Comparison of ENCODE assay signal across 26 cellular contexts in genomic region chr17:15885770-15886169, GRCh38. TPM values are rescaled to one million over a fixed set of nuclear protein-coding genes. Genes with fewer than 3 reads are reported as not detected.
DNase-seq lines count a peak whose midpoint lies in the region; ATAC-seq and TF ChIP-seq lines count a peak whose summit lies in the region.
"Had no signal": no experiment of that assay in that cellular context is flagged by ENCODE, and none has a peak within 500 bp of the region (broad histone marks: within the 10 kb centered on the region; RNA-seq: fewer than 3 reads in every experiment).

No MANE protein-coding gene starts in this region.

- no peak for TF ChIP-seq CTCF in suprapubic skin (IDR thresholded peaks at IDR 0.05)

- H3K9me3 ChIP-seq in suprapubic skin: no peaks in the 10 kb centered on the region
- H3K9me3 ChIP-seq: mucosa of descending colon, sigmoid colon, testis had no signal

- H3K36me3 ChIP-seq in suprapubic skin: no peaks in the 10 kb centered on the region
- H3K36me3 ChIP-seq: sigmoid colon had no signal

- H3K27me3 Mint-ChIP-seq in activated T-cell treated with anti-CD3 and anti-CD28 coated beads, Interleukin-2, amount 50 U/mL, for 72 hours (ENCODE audit: low read depth): no peaks in the 10 kb centered on the region
- H3K27me3 Mint-ChIP-seq: CD4-positive, alpha-beta T cell; central memory CD8-positive, alpha-beta T cell; T-cell had no signal

- peak in 1 of 2 donors; percentile 12 for DNase-seq in activated T-cell treated with anti-CD3 and anti-CD28 coated beads, Interleukin-2, amount 50 U/mL, for 72 hours
- DNase-seq in activated T-cell treated with anti-CD3 and anti-CD28 coated beads, Interleukin-2, amount 50 U/mL, for 1 hour: no peak
- DNase-seq in OCI-M1 (lab: John Stamatoyannopoulos, UW) (peak; percentile 23), amniotic epithelial cell (ENCODE audit: low read depth) (peak; percentile 32), suprapubic skin (ENCODE audit: low spot score in 2 of 2) (no peak)
- DNase-seq: activated gamma-delta T cell treated with Interleukin-2 at 50 U/mL for 16 hours; anterior cingulate cortex; CD4-positive, alpha-beta T cell; DMS 273 treated with DMSO at 0.1 percent for 48 hours; foreskin melanocyte; hippocampal formation; mucosa of descending colon; NCI-H1417; NCI-H526; posterior cingulate gyrus; SHP77; sigmoid colon; T-cell; testis had no signal

- H3K27ac ChIP-seq in suprapubic skin: no peak overlapping the region
- H3K27ac ChIP-seq: epithelial cell of prostate, sigmoid colon, testis had no signal

- H3K27me3 ChIP-seq in suprapubic skin: no peaks in the 10 kb centered on the region
- H3K27me3 ChIP-seq: sigmoid colon, testis had no signal

- no peak for TF ChIP-seq EP300 in suprapubic skin (IDR thresholded peaks at IDR 0.05)

- no peaks in the 10 kb centered on the region for H3K4me1 ChIP-seq in suprapubic skin
- H3K4me1 ChIP-seq: sigmoid colon, testis had no signal

- H3K4me1 Mint-ChIP-seq in activated T-cell treated with anti-CD3 and anti-CD28 coated beads, Interleukin-2, amount 50 U/mL, for 72 hours (ENCODE audit: low read depth): peaks cover 36% of the 10 kb centered on the region
- H3K4me1 Mint-ChIP-seq: neural crest cell had no signal

- no peaks in the 10 kb centered on the region for H3K36me3 Mint-ChIP-seq in activated T-cell treated with anti-CD3 and anti-CD28 coated beads, Interleukin-2, amount 50 U/mL, for 72 hours (ENCODE audit: insufficient read depth in 2 of 2)
- H3K36me3 Mint-ChIP-seq: T-cell, WTC11 had no signal

- H3K9me3 Mint-ChIP-seq in activated T-cell treated with anti-CD3 and anti-CD28 coated beads, Interleukin-2, amount 50 U/mL, for 72 hours: no peaks in the 10 kb centered on the region
- H3K9me3 Mint-ChIP-seq: CD4-positive, alpha-beta T cell; central memory CD8-positive, alpha-beta T cell; GM23338; T-cell had no signal

- H3K4me3 Mint-ChIP-seq in activated T-cell treated with anti-CD3 and anti-CD28 coated beads, Interleukin-2, amount 50 U/mL, for 72 hours: peak overlapping the region; percentile 8 to 50
- H3K4me3 Mint-ChIP-seq: CD4-positive, alpha-beta T cell; central memory CD8-positive, alpha-beta T cell; GM23338; neural crest cell; WTC11 had no signal

- WGBS in suprapubic skin: 83% methylated on average over 2 of the region's 2 CpGs

- peak; percentile 74 to 78 for ATAC-seq in activated T-cell treated with anti-CD3 and anti-CD28 coated beads, Interleukin-2, amount 50 U/mL, for 72 hours (replicated peaks in 1 of 2)
- ATAC-seq in GM18867 (IDR thresholded peaks at IDR 0.05; ENCODE audit: unreplicated experiment) (no peak), HG03571 (IDR thresholded peaks at IDR 0.05; ENCODE audit: unreplicated experiment) (no peak)
- ATAC-seq: GM23338, mucosa of descending colon, T-cell, WTC11 had no signal

- H3K27ac Mint-ChIP-seq in activated T-cell treated with anti-CD3 and anti-CD28 coated beads, Interleukin-2, amount 50 U/mL, for 72 hours: no peak overlapping the region
- H3K27ac Mint-ChIP-seq: CD4-positive, alpha-beta T cell; GM23338 had no signal

- no peak for TF ChIP-seq POLR2A in suprapubic skin (IDR thresholded peaks at IDR 0.05)

- no peak overlapping the region for H3K4me3 ChIP-seq in suprapubic skin
- H3K4me3 ChIP-seq: GM23338, mucosa of descending colon, sigmoid colon, testis had no signal

RNA-seq across cellular contexts. Expression of gene ADORA2B, which starts 59.2 kb away (rescaled TPM):
- 1 to 10 TPM in 1 of 2 donors, under 1 TPM in 1; 0.76 to 1.2 TPM for total RNA-seq in activated T-cell treated with anti-CD3 and anti-CD28 coated beads, Interleukin-2, amount 50 U/mL, for 72 hours
- 10 to 100 TPM; 35.3 to 55.3 (median 45.5) TPM for total RNA-seq in suprapubic skin
- total RNA-seq: CD4-positive, alpha-beta T cell had no signal

Comparison
In these comparisons a context has a peak if more than half of its experiments do, and no peak if none do; other contexts are left out.
1. ATAC-seq: peak in activated T-cell treated with anti-CD3 and anti-CD28 coated beads, Interleukin-2, amount 50 U/mL, for 72 hours (2 of 2); none in GM18867 (single experiment) and HG03571 (single experiment).
2. DNase-seq: peak in OCI-M1 (single experiment) and amniotic epithelial cell (single experiment); none in activated T-cell treated with anti-CD3 and anti-CD28 coated beads, Interleukin-2, amount 50 U/mL, for 1 hour (single experiment) and suprapubic skin (0 of 2).
3. RNA of gene ADORA2B, which starts 59.2 kb away (total RNA-seq): 35.3 to 55.3 TPM in suprapubic skin; 0.76 to 1.2 TPM in activated T-cell treated with anti-CD3 and anti-CD28 coated beads, Interleukin-2, amount 50 U/mL, for 72 hours; every median in the first group is over 10 times any median in the second.